Comparison of ENCODE assay signal across 30 cellular contexts in the genomic region with DNA sequence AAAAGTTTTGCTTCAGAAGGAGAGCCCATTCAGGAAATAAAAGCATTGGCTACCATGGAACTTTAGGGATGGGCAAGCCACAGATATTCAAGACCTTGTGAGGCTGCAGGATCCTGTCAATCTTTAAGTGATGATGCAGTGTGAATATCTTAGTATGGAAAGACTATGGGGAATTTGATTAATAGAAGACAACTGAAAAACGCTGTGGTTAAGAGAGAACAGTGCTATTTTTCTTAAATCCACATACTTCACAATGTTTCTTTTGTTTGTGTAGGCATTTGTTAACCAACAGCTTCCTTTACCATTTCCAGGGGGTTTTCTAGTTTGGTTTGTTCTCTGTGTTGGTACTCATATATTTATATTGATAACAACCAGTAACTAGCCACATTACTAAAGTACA.
"Had no signal": no experiment of that assay in that cellular context is flagged by ENCODE, and none has a peak within 500 bp of the region (broad histone marks: within the 10 kb centered on the region; RNA-seq: fewer than 3 reads in every experiment).

No MANE protein-coding gene starts in this region.

- H3K27ac Mint-ChIP-seq: activated CD4-positive, alpha-beta memory T cell treated with anti-CD3 and anti-CD28 coated beads for 36 hours; activated CD4-positive, alpha-beta T cell treated with anti-CD3 and anti-CD28 coated beads for 36 hours; activated CD4-positive, alpha-beta T cell treated with anti-CD3 and anti-CD28 coated beads, Interleukin-2, amount 10 ng/mL, durations not matched to agents 24 days and 14 days; activated CD8-positive, alpha-beta memory T cell treated with anti-CD3 and anti-CD28 coated beads, Interleukin-2, amount 10 ng/mL, durations not matched to agents 7 days and 5 days; activated CD8-positive, alpha-beta T cell treated with anti-CD3 and anti-CD28 coated beads, Interleukin-2, amount 10 ng/mL, durations not matched to agents 7 days and 5 days; activated naive CD4-positive, alpha-beta T cell treated with anti-CD3 and anti-CD28 coated beads, Interleukin-2, amount 10 ng/mL, durations not matched to agents 7 days and 5 days; activated naive CD4-positive, alpha-beta T cell treated with anti-CD3 and anti-CD28 coated beads, Interleukin-2, amount 50 U/mL, for 72 hours; activated naive CD8-positive, alpha-beta T cell treated with anti-CD3 and anti-CD28 coated beads, Interleukin-2, amount 10 ng/mL, durations not matched to agents 7 days and 5 days; activated T-helper 1 cell treated with anti-CD3 and anti-CD28 coated beads, Interleukin-12 subunit alpha, Interleukin-12 subunit beta, Interleukin-2, Interleukin-4 antibody, amounts not matched to agents 30 ng/mL and 10 ng/mL and 1 ng/mL, durations not matched to agents 14 hours and 24 hours and 36 hours; effector memory CD8-positive, alpha-beta T cell had no signal

- H3K9me3 Mint-ChIP-seq: activated CD4-positive, alpha-beta memory T cell treated with anti-CD3 and anti-CD28 coated beads for 36 hours; activated naive CD4-positive, alpha-beta T cell treated with anti-CD3 and anti-CD28 coated beads, Interleukin-2, amount 10 ng/mL, durations not matched to agents 7 days and 5 days; activated naive CD4-positive, alpha-beta T cell treated with anti-CD3 and anti-CD28 coated beads, Interleukin-2, amount 50 U/mL, for 72 hours; activated T-helper 1 cell treated with anti-CD3 and anti-CD28 coated beads, Interleukin-12 subunit alpha, Interleukin-12 subunit beta, Interleukin-2, Interleukin-4 antibody, amounts not matched to agents 30 ng/mL and 10 ng/mL and 1 ng/mL, durations not matched to agents 14 hours and 24 hours and 36 hours; effector memory CD8-positive, alpha-beta T cell had no signal

- ATAC-seq: activated CD4-positive, alpha-beta T cell treated with anti-CD3 and anti-CD28 coated beads for 36 hours; activated CD8-positive, alpha-beta memory T cell treated with anti-CD3 and anti-CD28 coated beads, Interleukin-2, amount 10 ng/mL, durations not matched to agents 7 days and 5 days; activated CD8-positive, alpha-beta T cell treated with anti-CD3 and anti-CD28 coated beads, Interleukin-2, amount 10 ng/mL, durations not matched to agents 7 days and 5 days; activated naive CD4-positive, alpha-beta T cell treated with anti-CD3 and anti-CD28 coated beads, Interleukin-2, amount 50 U/mL, for 72 hours; effector memory CD8-positive, alpha-beta T cell; foreskin keratinocyte; gastroesophageal sphincter; heart right ventricle had no signal

- H3K4me3 ChIP-seq: ascending aorta, esophagus muscularis mucosa, gastroesophageal sphincter, heart right ventricle, hepatocyte had no signal

- H3K27me3 ChIP-seq: ascending aorta, esophagus muscularis mucosa, foreskin keratinocyte, gastroesophageal sphincter, heart right ventricle, hepatocyte had no signal

- H3K4me1 ChIP-seq: ascending aorta, esophagus muscularis mucosa, foreskin keratinocyte, gastroesophageal sphincter had no signal

- H3K79me2 ChIP-seq: hepatocyte had no signal

- H3K36me3 Mint-ChIP-seq: activated CD4-positive, alpha-beta memory T cell treated with anti-CD3 and anti-CD28 coated beads for 36 hours; activated CD8-positive, alpha-beta memory T cell treated with anti-CD3 and anti-CD28 coated beads, Interleukin-2, amount 10 ng/mL, durations not matched to agents 7 days and 5 days; activated naive CD4-positive, alpha-beta T cell treated with anti-CD3 and anti-CD28 coated beads, Interleukin-2, amount 10 ng/mL, durations not matched to agents 7 days and 5 days; activated naive CD4-positive, alpha-beta T cell treated with anti-CD3 and anti-CD28 coated beads, Interleukin-2, amount 50 U/mL, for 72 hours; activated naive CD8-positive, alpha-beta T cell treated with anti-CD3 and anti-CD28 coated beads, Interleukin-2, amount 10 ng/mL, durations not matched to agents 7 days and 5 days had no signal

- H3K4me1 Mint-ChIP-seq: activated CD4-positive, alpha-beta T cell treated with anti-CD3 and anti-CD28 coated beads for 36 hours; activated naive CD4-positive, alpha-beta T cell treated with anti-CD3 and anti-CD28 coated beads, Interleukin-2, amount 10 ng/mL, durations not matched to agents 7 days and 5 days had no signal

- H3K4me3 Mint-ChIP-seq: activated CD4-positive, alpha-beta memory T cell treated with anti-CD3 and anti-CD28 coated beads for 36 hours; activated CD4-positive, alpha-beta T cell treated with anti-CD3 and anti-CD28 coated beads for 36 hours; activated CD4-positive, alpha-beta T cell treated with anti-CD3 and anti-CD28 coated beads, Interleukin-2, amount 10 ng/mL, durations not matched to agents 24 days and 14 days; activated CD8-positive, alpha-beta memory T cell treated with anti-CD3 and anti-CD28 coated beads, Interleukin-2, amount 10 ng/mL, durations not matched to agents 7 days and 5 days; activated CD8-positive, alpha-beta T cell treated with anti-CD3 and anti-CD28 coated beads, Interleukin-2, amount 10 ng/mL, durations not matched to agents 7 days and 5 days; activated naive CD4-positive, alpha-beta T cell treated with anti-CD3 and anti-CD28 coated beads, Interleukin-2, amount 10 ng/mL, durations not matched to agents 7 days and 5 days; activated naive CD8-positive, alpha-beta T cell treated with anti-CD3 and anti-CD28 coated beads, Interleukin-2, amount 10 ng/mL, durations not matched to agents 7 days and 5 days; activated T-helper 1 cell treated with anti-CD3 and anti-CD28 coated beads, Interleukin-12 subunit alpha, Interleukin-12 subunit beta, Interleukin-2, Interleukin-4 antibody, amounts not matched to agents 30 ng/mL and 10 ng/mL and 1 ng/mL, durations not matched to agents 14 hours and 24 hours and 36 hours; effector memory CD8-positive, alpha-beta T cell had no signal

- H3K4me2 ChIP-seq: hepatocyte had no signal

- DNase-seq: activated CD4-positive, alpha-beta memory T cell treated with anti-CD3 and anti-CD28 coated beads for 36 hours; activated CD4-positive, alpha-beta T cell treated with anti-CD3 and anti-CD28 coated beads for 36 hours; activated CD4-positive, alpha-beta T cell treated with anti-CD3 and anti-CD28 coated beads, Interleukin-2, amount 10 ng/mL, durations not matched to agents 24 days and 14 days; activated CD4-positive, CD25-positive, alpha-beta regulatory T cell; activated CD4-positive, CD25-positive, alpha-beta regulatory T cell treated with anti-CD3 and anti-CD28 coated beads, Interleukin-2, amount 50 U/mL, for 72 hours; activated CD8-positive, alpha-beta memory T cell treated with anti-CD3 and anti-CD28 coated beads, Interleukin-2, amount 10 ng/mL, durations not matched to agents 7 days and 5 days; activated CD8-positive, alpha-beta memory T cell treated with anti-CD3 and anti-CD28 coated beads, Interleukin-2, amount 50 U/mL, for 4 hours; activated CD8-positive, alpha-beta T cell treated with anti-CD3 and anti-CD28 coated beads, Interleukin-2, amount 10 ng/mL, durations not matched to agents 7 days and 5 days; activated gamma-delta T cell; activated naive CD4-positive, alpha-beta T cell; activated naive CD4-positive, alpha-beta T cell treated with anti-CD3 and anti-CD28 coated beads, Interleukin-2, amount 10 ng/mL, durations not matched to agents 7 days and 5 days; activated naive CD8-positive, alpha-beta T cell treated with anti-CD3 and anti-CD28 coated beads, Interleukin-2, amount 10 ng/mL, durations not matched to agents 7 days and 5 days; activated T-cell treated with anti-CD3 and anti-CD28 coated beads, Interleukin-2, amount 50 U/mL, for 1 hour; activated T-cell treated with anti-CD3 and anti-CD28 coated beads, Interleukin-2, amount 50 U/mL, for 48 hours; caudate nucleus; cortex of kidney; dermis blood vessel endothelial cell; effector CD4-positive, alpha-beta T cell; effector memory CD8-positive, alpha-beta T cell; erythroblast; foreskin keratinocyte; heart right ventricle; T-helper 2 cell had no signal

- H3K36me3 ChIP-seq: ascending aorta, esophagus muscularis mucosa, gastroesophageal sphincter, heart right ventricle had no signal

- FAIRE-seq: colon had no signal

- H3K9me3 ChIP-seq: ascending aorta, esophagus muscularis mucosa, gastroesophageal sphincter, heart right ventricle had no signal

- H3K27ac ChIP-seq: ascending aorta, esophagus muscularis mucosa, foreskin keratinocyte, gastroesophageal sphincter, hepatocyte had no signal
